In genomic region chr7:33334349-33334748, GRCh38 we compare ENCODE assay signal across 8 cellular contexts.
DNase-seq lines count a peak whose midpoint lies in the region; ATAC-seq, FAIRE-seq and TF ChIP-seq lines count a peak whose summit lies in the region.

No MANE protein-coding gene starts in this region.

- DNase-seq in D721Med (ENCODE audit: insufficient read length, low spot score) (no peak), HT1080 (ENCODE audit: low read depth) (peak; percentile 16), RPMI8226 (peak; percentile 27), iPS-NIHi7 (ENCODE audit: extremely low spot score) (peak; percentile 45)
- no peak for DNase-seq in activated naive CD4-positive, alpha-beta T cell treated with anti-CD3 and anti-CD28 coated beads, Interleukin-2, amount 50 U/mL, for 16 hours
- DNase-seq in effector CD8-positive, alpha-beta T cell (lab: John Stamatoyannopoulos, UW), result no peak
- no peak for DNase-seq in activated CD4-positive, CD25-positive, alpha-beta regulatory T cell (lab: John Stamatoyannopoulos, UW)

- TF ChIP-seq CTCF in D721Med (IDR thresholded peaks at IDR 0.05; ENCODE audit: insufficient read depth, missing control alignments), result peak; percentile 57

- no peak for FAIRE-seq in D721Med (lab: Jason Lieb, UNC)

- ATAC-seq in HG03039 (IDR thresholded peaks at IDR 0.05; ENCODE audit: unreplicated experiment), result no peak

Comparison
In these comparisons a context has a peak if more than half of its experiments do, and no peak if none do; other contexts are left out.
1. DNase-seq: peak in HT1080 (single experiment), RPMI8226 (single experiment) and iPS-NIHi7 (single experiment); none in D721Med (single experiment), activated naive CD4-positive, alpha-beta T cell treated with anti-CD3 and anti-CD28 coated beads, Interleukin-2, amount 50 U/mL, for 16 hours (single experiment), effector CD8-positive, alpha-beta T cell (single experiment) and activated CD4-positive, CD25-positive, alpha-beta regulatory T cell (0 of 4).